1 cellular context compared by ENCODE assay signal in genomic region chr2:15486770-15487169, GRCh38.
TF ChIP-seq lines count a peak whose summit lies in the region.

No MANE protein-coding gene starts in this region.

TF ChIP-seq in HepG2, 621 proteins besides CTCF, POLR2A, EP300 and RAD21 (continued from another document):
- no peak for TF ChIP-seq SNAPC4 (CRISPR knock-in tag; IDR thresholded peaks at IDR 0.05)
- peak; percentile 62 to 79 for TF ChIP-seq MAFK (conservative IDR thresholded peaks at IDR 0.05 in 1 of 2, IDR thresholded peaks at IDR 0.05 in 1 of 2; ENCODE audit: low read length in 2 of 2)
- TF ChIP-seq ZNF83 (CRISPR knock-in tag; IDR thresholded peaks at IDR 0.05; ENCODE audit: borderline replicate concordance), result no peak
